Comparison of ENCODE assay signal across 10 cellular contexts in the genomic region with DNA sequence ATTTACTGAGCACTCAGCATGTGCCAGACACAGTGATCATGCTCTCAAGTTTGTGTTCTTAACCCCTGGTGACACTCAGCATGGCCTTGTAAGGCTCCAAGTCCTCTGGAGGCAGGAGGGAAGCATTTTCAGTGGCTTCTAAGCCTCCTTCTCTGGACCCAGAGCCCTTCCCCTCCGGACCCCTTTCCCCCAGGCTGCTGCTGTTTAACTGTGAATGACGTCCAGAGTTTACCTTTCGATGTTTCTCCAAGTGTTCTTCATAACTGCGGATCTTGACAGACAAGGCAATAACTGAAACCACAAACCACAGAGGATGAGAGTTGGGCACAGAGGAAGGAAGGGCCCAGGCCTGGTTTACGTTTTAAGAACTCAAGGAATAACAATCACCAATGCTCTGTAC. TPM values are rescaled to one million over a fixed set of nuclear protein-coding genes. Genes with fewer than 3 reads are reported as not detected.
DNase-seq lines count a peak whose midpoint lies in the region; ATAC-seq and TF ChIP-seq lines count a peak whose summit lies in the region.
"Had no signal": no experiment of that assay in that cellular context is flagged by ENCODE, and none has a peak within 500 bp of the region (broad histone marks: within the 10 kb centered on the region; RNA-seq: fewer than 3 reads in every experiment).

No MANE protein-coding gene starts in this region.

- H3K4me1 ChIP-seq in spleen (peaks cover 0 to 53% (median 31%) of the 10 kb centered on the region in 6 donors), left ventricle myocardium inferior (peaks cover 9% of the 10 kb centered on the region)

- H3K27me3 ChIP-seq in spleen (replicated peaks in 1 of 7) (no peaks in the 10 kb centered on the region), left ventricle myocardium inferior (ENCODE audit: low read depth) (no peaks in the 10 kb centered on the region)

- H3K27ac Mint-ChIP-seq in activated CD4-positive, alpha-beta memory T cell treated with anti-CD3 and anti-CD28 coated beads for 36 hours, result peak overlapping the region; percentile 59
- H3K27ac Mint-ChIP-seq: mesothelial cell of epicardium had no signal

- TF ChIP-seq CTCF in spleen (IDR thresholded peaks at IDR 0.05 in 8 of 11, conservative IDR thresholded peaks at IDR 0.05 in 3 of 11), result no peak
- TF ChIP-seq CTCF in left ventricle myocardium inferior (IDR thresholded peaks at IDR 0.05; ENCODE audit: borderline replicate concordance), result no peak

- peak overlapping the region; percentile 43 for H3K4me3 Mint-ChIP-seq in activated T-cell treated with anti-CD3 and anti-CD28 coated beads, Interleukin-2, amount 50 U/mL, for 4 hours
- no peak overlapping the region for H3K4me3 Mint-ChIP-seq in activated CD4-positive, alpha-beta memory T cell treated with anti-CD3 and anti-CD28 coated beads for 36 hours
- H3K4me3 Mint-ChIP-seq: mesothelial cell of epicardium had no signal

- H3K4me3 ChIP-seq in spleen (peak overlapping the region in 1 of 8 donors; percentile 11), left ventricle myocardium inferior (no peak overlapping the region)

- CTCF ChIA-PET in activated CD4-positive, alpha-beta memory T cell treated with anti-CD3 and anti-CD28 coated beads for 36 hours (lab: Charles Lee), result no interaction called here

- ATAC-seq in activated T-cell treated with anti-CD3 and anti-CD28 coated beads, Interleukin-2, amount 50 U/mL, for 4 hours, result peak in 1 of 2 donors; percentile 21
- ATAC-seq: Right ventricle myocardium inferior had no signal

- peaks cover 40% of the 10 kb centered on the region for H3K4me1 Mint-ChIP-seq in activated T-cell treated with anti-CD3 and anti-CD28 coated beads, Interleukin-2, amount 50 U/mL, for 4 hours (ENCODE audit: low read depth)
- peaks cover 35% of the 10 kb centered on the region for H3K4me1 Mint-ChIP-seq in activated CD4-positive, alpha-beta memory T cell treated with anti-CD3 and anti-CD28 coated beads for 36 hours (ENCODE audit: low read depth)
- H3K4me1 Mint-ChIP-seq: mesothelial cell of epicardium had no signal

- intact Hi-C loops in activated CD4-positive, alpha-beta memory T cell treated with anti-CD3 and anti-CD28 coated beads for 36 hours (cut with micrococcal nuclease), result loop anchor here (2.0 to 5.0 kb wide), 3 partner anchors 17 to 300 kb away; a partner anchor contains a TSS
- intact Hi-C loops in spleen (cut with DNase I; ENCODE audit: low total_unique reads), result no loop called here
- intact Hi-C loops in left ventricle myocardium inferior (cut with micrococcal nuclease), result no loop called here

- H3K27me3 Mint-ChIP-seq in activated T-cell treated with anti-CD3 and anti-CD28 coated beads, Interleukin-2, amount 50 U/mL, for 4 hours (ENCODE audit: low read depth), result no peaks in the 10 kb centered on the region
- no peaks in the 10 kb centered on the region for H3K27me3 Mint-ChIP-seq in activated CD4-positive, alpha-beta memory T cell treated with anti-CD3 and anti-CD28 coated beads for 36 hours

- no peak for DNase-seq in activated T-cell treated with anti-CD3 and anti-CD28 coated beads, Interleukin-2, amount 50 U/mL, for 4 hours
- DNase-seq in activated T-cell treated with anti-CD3 and anti-CD28 coated beads, Interleukin-2, amount 50 U/mL, for 48 hours, result no peak
- no peak for DNase-seq in activated CD4-positive, alpha-beta memory T cell treated with anti-CD3 and anti-CD28 coated beads for 36 hours
- peak; percentile 59 for DNase-seq in spleen
- DNase-seq in ACHN, result no peak
- DNase-seq in left ventricle myocardium inferior, result no peak
- DNase-seq: stimulated activated naive CD4-positive, alpha-beta T cell treated with Interleukin-2 at 50 U/mL for 16 hours had no signal

- in situ Hi-C loops in ACHN (cut with HindIII; ENCODE audit: low pct_ligation_motif_present, low pct_unique_long_range_greater_than_20kb, low sequenced_read_pairs), result no loop called here

- H3K9me3 ChIP-seq in spleen, result no peaks in the 10 kb centered on the region
- H3K9me3 ChIP-seq in left ventricle myocardium inferior (replicated peaks), result no peaks in the 10 kb centered on the region

- POLR2A ChIA-PET in activated CD4-positive, alpha-beta memory T cell treated with anti-CD3 and anti-CD28 coated beads for 36 hours (lab: Charles Lee), result no interaction called here

- TF ChIP-seq POLR2A in spleen (IDR thresholded peaks at IDR 0.05), result no peak

- H3K9me3 Mint-ChIP-seq in activated T-cell treated with anti-CD3 and anti-CD28 coated beads, Interleukin-2, amount 50 U/mL, for 4 hours, result no peaks in the 10 kb centered on the region
- H3K9me3 Mint-ChIP-seq in activated CD4-positive, alpha-beta memory T cell treated with anti-CD3 and anti-CD28 coated beads for 36 hours, result no peaks in the 10 kb centered on the region
- H3K9me3 Mint-ChIP-seq: mesothelial cell of epicardium had no signal

- peaks cover 39% of the 10 kb centered on the region for H3K36me3 Mint-ChIP-seq in activated T-cell treated with anti-CD3 and anti-CD28 coated beads, Interleukin-2, amount 50 U/mL, for 4 hours (ENCODE audit: insufficient read depth)
- peaks cover 39% of the 10 kb centered on the region for H3K36me3 Mint-ChIP-seq in activated CD4-positive, alpha-beta memory T cell treated with anti-CD3 and anti-CD28 coated beads for 36 hours

- H3K27ac ChIP-seq in spleen, result peak overlapping the region in 6 of 8 donors; percentile 38 to 85 (median 66)
- H3K27ac ChIP-seq in left ventricle myocardium inferior (replicated peaks), result no peak overlapping the region

- H3K36me3 ChIP-seq in spleen (peaks cover 0 to 86% (median 57%) of the 10 kb centered on the region in 6 donors), left ventricle myocardium inferior (peaks cover 73% of the 10 kb centered on the region)

- 26 to 56% (median 26%) methylated on average over 5 of the region's 5 CpGs for WGBS in spleen, 5 donors

RNA-seq across cellular contexts. Expression of a gene that starts 6.5 kb away (rescaled TPM):
- total RNA-seq in activated T-cell treated with anti-CD3 and anti-CD28 coated beads, Interleukin-2, amount 50 U/mL, for 4 hours, result 100 to 1,000 TPM; 117 to 133 (median 127) TPM
- total RNA-seq in activated CD4-positive, alpha-beta memory T cell treated with anti-CD3 and anti-CD28 coated beads for 36 hours, result 100 to 1,000 TPM; 113 to 115 TPM
- total RNA-seq in spleen (10 to 100 TPM; 31.2 to 57.8 (median 38.0) TPM), left ventricle myocardium inferior (108 TPM)
- polyA plus RNA-seq in spleen, result 10 to 100 TPM; 75.8 to 94.3 (median 91.3) TPM

RNA-seq across cellular contexts. Expression of a gene that starts 7.4 kb away (rescaled TPM):
- 1 to 10 TPM in 2 of 3 donors, under 1 TPM in 1; 0.61 to 1.8 (median 1.5) TPM for total RNA-seq in activated T-cell treated with anti-CD3 and anti-CD28 coated beads, Interleukin-2, amount 50 U/mL, for 4 hours
- total RNA-seq in activated CD4-positive, alpha-beta memory T cell treated with anti-CD3 and anti-CD28 coated beads for 36 hours, result 1 to 10 TPM; 1.8 to 2.7 TPM
- total RNA-seq in spleen (1 to 10 TPM; 1.1 to 3.3 (median 1.4) TPM), left ventricle myocardium inferior (7.1 TPM)
- polyA plus RNA-seq in spleen, result 1 to 10 TPM in 1 of 3 donors, under 1 TPM in 2; 0.70 to 1.8 (median 0.76) TPM

RNA-seq across cellular contexts. Expression of a gene that starts 25.0 kb away (rescaled TPM):
- not detected for total RNA-seq in activated T-cell treated with anti-CD3 and anti-CD28 coated beads, Interleukin-2, amount 50 U/mL, for 4 hours
- total RNA-seq in activated CD4-positive, alpha-beta memory T cell treated with anti-CD3 and anti-CD28 coated beads for 36 hours, result not detected
- total RNA-seq in spleen (100 to 1,000 TPM; 200 to 795 (median 433) TPM), left ventricle myocardium inferior (3.8 TPM)
- polyA plus RNA-seq in spleen, result 10 to 100 TPM in 2 of 3 donors, 1 to 10 TPM in 1; 8.9 to 73.8 (median 52.7) TPM
- total RNA-seq: HT1080 had no signal

RNA-seq across cellular contexts. Expression of a gene that starts 60.0 kb away (rescaled TPM):
- 10 to 100 TPM; 80.6 to 96.3 (median 83.8) TPM for total RNA-seq in activated T-cell treated with anti-CD3 and anti-CD28 coated beads, Interleukin-2, amount 50 U/mL, for 4 hours
- total RNA-seq in activated CD4-positive, alpha-beta memory T cell treated with anti-CD3 and anti-CD28 coated beads for 36 hours, result 10 to 100 TPM; 46.0 to 47.0 TPM
- total RNA-seq in spleen (10 to 100 TPM; 42.9 to 62.2 (median 49.0) TPM), left ventricle myocardium inferior (53.6 TPM)
- 10 to 100 TPM; 65.1 to 87.6 (median 86.6) TPM for polyA plus RNA-seq in spleen

Comparison
In these comparisons a context has a peak if more than half of its experiments do, and no peak if none do; other contexts are left out.
1. RNA of a gene that starts 25.0 kb away (total RNA-seq): 200 to 795 TPM in spleen; 3.8 TPM in left ventricle myocardium inferior (single experiment), not detected in activated T-cell treated with anti-CD3 and anti-CD28 coated beads, Interleukin-2, amount 50 U/mL, for 4 hours and not detected in activated CD4-positive, alpha-beta memory T cell treated with anti-CD3 and anti-CD28 coated beads for 36 hours; every median in the first group is over 10 times any median in the second.